In the genomic region with DNA sequence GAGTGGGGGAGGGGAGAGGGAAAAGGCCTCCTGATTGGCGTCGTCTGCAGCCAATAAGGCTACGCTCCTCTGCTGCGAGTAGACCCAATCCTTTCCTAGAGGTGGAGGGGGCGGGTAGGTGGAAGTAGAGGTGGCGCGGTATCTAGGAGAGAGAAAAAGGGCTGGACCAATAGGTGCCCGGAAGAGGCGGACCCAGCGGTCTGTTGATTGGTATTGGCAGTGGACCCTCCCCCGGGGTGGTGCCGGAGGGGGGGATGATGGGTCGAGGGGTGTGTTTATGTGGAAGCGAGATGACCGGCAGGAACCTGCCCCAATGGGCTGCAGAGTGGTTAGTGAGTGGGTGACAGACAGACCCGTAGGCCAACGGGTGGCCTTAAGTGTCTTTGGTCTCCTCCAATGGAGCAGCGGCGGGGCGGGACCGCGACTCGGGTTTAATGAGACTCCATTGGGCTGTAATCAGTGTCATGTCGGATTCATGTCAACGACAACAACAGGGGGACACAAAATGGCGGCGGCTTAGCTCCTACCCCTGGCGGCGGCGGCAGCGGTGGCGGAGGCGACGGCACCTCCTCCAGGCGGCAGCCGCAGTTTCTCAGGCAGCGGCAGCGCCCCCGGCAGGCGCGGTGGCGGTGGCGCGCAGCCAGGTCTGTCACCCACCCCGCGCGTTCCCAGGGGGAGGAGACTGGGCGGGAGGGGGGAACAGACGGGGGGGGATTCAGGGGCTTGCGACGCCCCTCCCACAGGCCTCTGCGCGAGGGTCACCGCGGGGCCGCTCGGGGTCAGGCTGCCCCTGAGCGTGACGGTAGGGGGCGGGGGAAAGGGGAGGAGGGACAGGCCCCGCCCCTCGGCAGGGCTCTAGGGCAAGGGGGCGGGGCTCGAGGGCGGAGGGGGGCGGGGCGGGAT, we compare ENCODE assay signal across 8 cellular contexts. TPM values are rescaled to one million over a fixed set of nuclear protein-coding genes. Genes with fewer than 3 reads are reported as not detected.
A peak's percentile ranks its signal among the peaks of the same experiment; 100 is the strongest.
DNase-seq lines count a peak whose midpoint lies in the region; ATAC-seq and TF ChIP-seq lines count a peak whose summit lies in the region.

A gene (plus strand): TSS at position 459 of the 903 bp plus-strand sequence. CDS start 16,258 bp downstream, outside the sequence.

- DNase-seq in NCI-H1417 (lab: John Stamatoyannopoulos, UW) (peak; percentile 98 to 100 (median 99)), SW 1271 (lab: John Stamatoyannopoulos, UW) (peak; percentile 97 to 99), Right ventricle myocardium inferior (ENCODE audit: missing footprints) (peak; percentile 100), ovary (peak; percentile 100), thyroid gland (peak; percentile 100)
- peak; percentile 100 for DNase-seq in activated naive CD8-positive, alpha-beta T cell treated with anti-CD3 and anti-CD28 coated beads, Interleukin-2, amount 50 U/mL, for 16 hours (ENCODE audit: low read depth, low spot score)

- peak; percentile 45 for TF ChIP-seq EP300 in ovary (IDR thresholded peaks at IDR 0.05)

- TF ChIP-seq POLR2A in ovary (IDR thresholded peaks at IDR 0.05), result peak; percentile 66
- peak; percentile 12 to 82 for TF ChIP-seq POLR2A in thyroid gland (IDR thresholded peaks at IDR 0.05)

- H3K27me3 ChIP-seq in ovary, result no peaks in the 10 kb centered on the region
- no peaks in the 10 kb centered on the region for H3K27me3 ChIP-seq in thyroid gland

- ATAC-seq in HG02759 (IDR thresholded peaks at IDR 0.05; ENCODE audit: unreplicated experiment), result peak; percentile 85
- peak; percentile 94 for ATAC-seq in Right ventricle myocardium inferior

- TF ChIP-seq CTCF in GM12873 (IDR thresholded peaks at IDR 0.05; ENCODE audit: insufficient read depth, low read depth, low read length, missing control alignments) (peak; percentile 50), ovary (IDR thresholded peaks at IDR 0.05) (peak; percentile 21 to 40 (median 30)), thyroid gland (IDR thresholded peaks at IDR 0.05) (peak in 3 of 6 experiments; percentile 20 to 29 (median 23))

- peaks cover 10% of the 10 kb centered on the region for H3K4me1 ChIP-seq in ovary (ENCODE audit: insufficient read depth)
- H3K4me1 ChIP-seq in thyroid gland, result peaks cover 28 to 35% of the 10 kb centered on the region in 2 donors

- H3K27ac ChIP-seq in ovary (peak within 1 kb of the TSS; percentile 97 to 100), thyroid gland (peak within 1 kb of the TSS; percentile 99 to 100 (median 100))

- intact Hi-C loops in Right ventricle myocardium inferior (cut with DNase I) (loop anchor here (2.0 to 10.0 kb wide), 6 partner anchors 96 to 559 kb away; a partner anchor contains a TSS), ovary (cut with DNase I) (loop anchor here in 2 of 4 donors (5.0 to 10.0 kb wide), 2 partner anchors 278 to 674 kb away; a partner anchor contains a TSS), thyroid gland (cut with DNase I) (loop anchor here (10.0 kb wide), 1 partner anchor 408 kb away; a partner anchor contains a TSS)

- 1 to 2% (median 1%) methylated on average over 30 to 67 of the region's 67 CpGs for WGBS in ovary, 3 donors
- 0 to 1% methylated on average over 30 to 44 of the region's 67 CpGs for WGBS in thyroid gland, 2 donors

- H3K36me3 ChIP-seq in ovary (no peaks in the 10 kb centered on the region), thyroid gland (no peaks in the 10 kb centered on the region)

- H3K9me3 ChIP-seq in ovary, result no peaks in the 10 kb centered on the region
- no peaks in the 10 kb centered on the region for H3K9me3 ChIP-seq in thyroid gland

- H3K4me3 ChIP-seq in ovary, result peak within 1 kb of the TSS; percentile 98
- peak within 1 kb of the TSS; percentile 79 to 93 (median 89) for H3K4me3 ChIP-seq in thyroid gland (replicated peaks in 1 of 3)

RNA-seq across cellular contexts. Expression of the gene that starts here (rescaled TPM):
- total RNA-seq in Right ventricle myocardium inferior (42.6 TPM), ovary (10 to 100 TPM; 43.1 to 61.6 (median 52.1) TPM), thyroid gland (100 to 1,000 TPM in 1 of 4 donors, 10 to 100 TPM in 3; 56.5 to 115 (median 76.3) TPM)
- polyA plus RNA-seq in ovary, result 10 to 100 TPM; 14.9 to 25.1 TPM

Comparison
In these comparisons a context has a peak if more than half of its experiments do, and no peak if none do; other contexts are left out.
1. Peak in every context shown above with its lines: DNase-seq, ATAC-seq, H3K4me3 ChIP-seq and H3K27ac ChIP-seq.